13 cellular contexts compared by ENCODE assay signal in genomic region chr17:113098-113497, GRCh38. TPM values are rescaled to one million over a fixed set of nuclear protein-coding genes. Genes with fewer than 3 reads are reported as not detected.
DNase-seq lines count a peak whose midpoint lies in the region; FAIRE-seq and TF ChIP-seq lines count a peak whose summit lies in the region.
"Not testable (repeated sequence)": the region's sequence is repeated elsewhere in the genome, so short reads cannot be mapped to it uniquely, and the experiment has no call there.
"Had no signal": no experiment of that assay in that cellular context is flagged by ENCODE, and none has a peak within 500 bp of the region (broad histone marks: within the 10 kb centered on the region; RNA-seq: fewer than 3 reads in every experiment).

No MANE protein-coding gene starts in this region.

- not testable (repeated sequence) for H3F3A ChIP-seq in SK-N-SH (replicated peaks; ENCODE audit: insufficient read depth)

- not testable (repeated sequence) for H3K9me2 ChIP-seq in Karpas-422 (replicated peaks; ENCODE audit: insufficient read depth, low read length); OCI-LY7 (ENCODE audit: insufficient read depth, low read length); SK-N-SH

- TF ChIP-seq RAD21 in SK-N-SH (IDR thresholded peaks at IDR 0.05; ENCODE audit: low read length): not testable (repeated sequence)

- intact Hi-C loops in OCI-LY7 (cut with micrococcal nuclease; ENCODE audit: unreplicated experiment); endothelial cell of umbilical vein (cut with micrococcal nuclease): not testable (repeated sequence)

- H3K9me3 ChIP-seq in Karpas-422 (ENCODE audit: low read length); OCI-LY7 (ENCODE audit: low read length); SK-N-SH; endothelial cell of umbilical vein (replicated peaks; ENCODE audit: control insufficient read depth, insufficient read depth, low read length): not testable (repeated sequence)

- BruUV-seq in OCI-LY7 (replicated peaks; lab: Mats Ljungman, UMichigan); endothelial cell of umbilical vein (replicated peaks; lab: Mats Ljungman, UMichigan): not testable (repeated sequence)

- FAIRE-seq in endothelial cell of umbilical vein (lab: Jason Lieb, UNC): not testable (repeated sequence)

- CTCF ChIA-PET in OCI-LY7 (lab: Charles Lee; ENCODE audit: unreplicated experiment); SK-N-SH (lab: Yijun Ruan, JAX); endothelial cell of umbilical vein (lab: Charles Lee): not testable (repeated sequence)

- H3K27me3 ChIP-seq in Karpas-422 (ENCODE audit: low read length); SK-N-SH (ENCODE audit: insufficient read depth); endothelial cell of umbilical vein (ENCODE audit: control insufficient read depth in 2 of 2, insufficient read depth in 2 of 2, low read length in 2 of 2): not testable (repeated sequence)

- H3K9ac ChIP-seq in Karpas-422 (ENCODE audit: low read length); SK-N-SH; endothelial cell of umbilical vein (replicated peaks; ENCODE audit: extremely low read depth, insufficient read depth, low read length): not testable (repeated sequence)

- H3K4me2 ChIP-seq in Karpas-422 (ENCODE audit: low read depth, low read length, poor library complexity, severe bottlenecking); OCI-LY7 (ENCODE audit: low read length); SK-N-SH; endothelial cell of umbilical vein (ENCODE audit: insufficient read depth, low read length): not testable (repeated sequence)

- H3K36me3 ChIP-seq in Karpas-422 (ENCODE audit: insufficient read depth, low read length); OCI-LY7 (ENCODE audit: insufficient read depth, low read length); SK-N-SH (replicated peaks in 1 of 2; ENCODE audit: control insufficient read depth in 1 of 2, insufficient read depth in 2 of 2, low read length in 1 of 2); endothelial cell of umbilical vein (ENCODE audit: control insufficient read depth in 2 of 2, extremely low read depth in 1 of 2, insufficient read depth in 2 of 2, low read length in 2 of 2): not testable (repeated sequence)

- H4K20me1 ChIP-seq in Karpas-422 (ENCODE audit: insufficient read depth, low read depth, low read length); OCI-LY7 (ENCODE audit: insufficient read depth, low read length); SK-N-SH (ENCODE audit: insufficient read depth); endothelial cell of umbilical vein (replicated peaks; ENCODE audit: control insufficient read depth, extremely low read depth, insufficient read depth, low read length): not testable (repeated sequence)

- not testable (repeated sequence) for TF ChIP-seq CTCF in GM12865 (IDR thresholded peaks at IDR 0.05; ENCODE audit: insufficient read depth, low read depth, low read length, missing control alignments); OCI-LY7 (conservative IDR thresholded peaks at IDR 0.05; ENCODE audit: low read length); SK-N-SH (IDR thresholded peaks at IDR 0.05); endothelial cell of umbilical vein (IDR thresholded peaks at IDR 0.05; ENCODE audit: extremely low read depth in 1 of 2, insufficient read depth in 1 of 2, low read depth in 1 of 2, low read length in 2 of 2)

- H3K4me1 ChIP-seq in Karpas-422 (ENCODE audit: low read length); OCI-LY7 (ENCODE audit: insufficient read depth, low read length, poor library complexity, severe bottlenecking); SK-N-SH (ENCODE audit: control insufficient read depth in 1 of 2, insufficient read depth in 2 of 2, low read depth in 1 of 2, low read length in 1 of 2); endothelial cell of umbilical vein (ENCODE audit: control insufficient read depth, extremely low read depth, insufficient read depth, low read length): not testable (repeated sequence)

- DNase-seq in GM12865 (ENCODE audit: low read depth) (peak; percentile 7), Karpas-422 (peak; percentile 42), OCI-LY7 (ENCODE audit: low spot score) (peak; percentile 8), endothelial cell of umbilical vein (ENCODE audit: low read depth, low spot score) (peak; percentile 4), inferior parietal cortex (ENCODE audit: extremely low spot score) (peak; percentile 1), middle frontal gyrus (ENCODE audit: extremely low spot score, low spot score) (peak; percentile 0)
- not testable (repeated sequence) for DNase-seq in SK-N-SH

- not testable (repeated sequence) for H2AFZ ChIP-seq in Karpas-422 (ENCODE audit: low read length); OCI-LY7 (ENCODE audit: low read length); SK-N-SH (ENCODE audit: low read depth); endothelial cell of umbilical vein (ENCODE audit: low read depth, low read length)

- not testable (repeated sequence) for TF ChIP-seq EP300 in SK-N-SH (IDR thresholded peaks at IDR 0.05; ENCODE audit: borderline replicate concordance in 1 of 2, low read depth in 1 of 2, low read length in 1 of 2)

- POLR2A ChIA-PET in OCI-LY7 (lab: Charles Lee); SK-N-SH (lab: Yijun Ruan, JAX); endothelial cell of umbilical vein (lab: Charles Lee): not testable (repeated sequence)

- not testable (repeated sequence) for H3K4me3 ChIP-seq in GM12865 (ENCODE audit: low read depth, low read length); Karpas-422 (ENCODE audit: low read length); OCI-LY7 (ENCODE audit: low read depth, low read length, poor library complexity, severe bottlenecking); SK-N-SH (ENCODE audit: low read depth in 2 of 2, low read length in 1 of 2); endothelial cell of umbilical vein (replicated peaks in 1 of 3; ENCODE audit: insufficient read depth in 1 of 3, low read depth in 1 of 3, low read length in 3 of 3)

- TF ChIP-seq POLR2A in endothelial cell of umbilical vein (IDR thresholded peaks at IDR 0.05; ENCODE audit: low read depth, low read length): not testable (repeated sequence)

- not testable (repeated sequence) for H3K9me1 ChIP-seq in endothelial cell of umbilical vein (replicated peaks; ENCODE audit: control insufficient read depth, extremely low read depth, insufficient read depth, low read length)

- H3K79me2 ChIP-seq in Karpas-422 (ENCODE audit: low read length); OCI-LY7 (ENCODE audit: insufficient read depth, low read depth, low read length); SK-N-SH (ENCODE audit: insufficient read depth); endothelial cell of umbilical vein (ENCODE audit: control insufficient read depth, insufficient read depth, low read length): not testable (repeated sequence)

- not testable (repeated sequence) for H3K27ac ChIP-seq in Karpas-422 (ENCODE audit: low read length); OCI-LY7 (ENCODE audit: low read depth, low read length, poor library complexity, severe bottlenecking); SK-N-SH (ENCODE audit: low read depth in 2 of 2, low read length in 1 of 2); endothelial cell of umbilical vein (ENCODE audit: insufficient read depth, low read depth, low read length)

- dilution Hi-C loops in endothelial cell of umbilical vein (cut with MboI; ENCODE audit: extremely low pct_ligation_motif_present, low sequenced_read_pairs): not testable (repeated sequence)

- WGBS in SK-N-SH (ENCODE audit: low lambda C conversion rate): no CpG with 5 or more reads among the region's 5 CpGs

RNA-seq across cellular contexts. Expression of gene SCGB1C2, which starts 24.3 kb away (rescaled TPM):
- not detected in 2 replicates for total RNA-seq in Karpas-422 (2014; rRNA removed; shearing (Covaris generic); ENCODE audit: low replicate concordance)
- not detected in 2 replicates for total RNA-seq in OCI-LY7 (2014; rRNA removed; shearing (Covaris generic))
- total RNA-seq in OCI-LY7 (2022): not detected in 2 replicates
- polyA plus RNA-seq in SK-N-SH (2012; rRNA removed): not detected in 2 replicates
- not detected in 2 replicates for polyA plus RNA-seq in SK-N-SH (2012; cell fraction: cytosol; rRNA removed)
- polyA plus RNA-seq in SK-N-SH (2012; cell fraction: nucleus; rRNA removed): not detected in 2 replicates
- not detected in 2 replicates for total RNA-seq in endothelial cell of umbilical vein
- not detected in 2 replicates for polyA plus RNA-seq in endothelial cell of umbilical vein
- not detected in 2 replicates for polyA plus RNA-seq in endothelial cell of umbilical vein (2011; cell fraction: cytosol; rRNA removed)
- polyA plus RNA-seq in endothelial cell of umbilical vein (2011; cell fraction: nucleus; rRNA removed): not detected in 2 replicates
- polyA plus RNA-seq in endothelial cell of umbilical vein (2012): not detected in 2 replicates
- not detected in 2 replicates for polyA minus RNA-seq in endothelial cell of umbilical vein
- not detected for polyA minus RNA-seq in endothelial cell of umbilical vein (2011; cell fraction: cytosol; rRNA and poly(A)+ RNA removed)
- not detected in 2 replicates for polyA minus RNA-seq in endothelial cell of umbilical vein (2011; cell fraction: nucleus; rRNA and poly(A)+ RNA removed)
- total RNA-seq: A172; Calu3; CD4-positive, alpha-beta T cell; Daoy; G401; H9 had no signal
